Comparison of ENCODE assay signal across 14 cellular contexts in the genomic region with DNA sequence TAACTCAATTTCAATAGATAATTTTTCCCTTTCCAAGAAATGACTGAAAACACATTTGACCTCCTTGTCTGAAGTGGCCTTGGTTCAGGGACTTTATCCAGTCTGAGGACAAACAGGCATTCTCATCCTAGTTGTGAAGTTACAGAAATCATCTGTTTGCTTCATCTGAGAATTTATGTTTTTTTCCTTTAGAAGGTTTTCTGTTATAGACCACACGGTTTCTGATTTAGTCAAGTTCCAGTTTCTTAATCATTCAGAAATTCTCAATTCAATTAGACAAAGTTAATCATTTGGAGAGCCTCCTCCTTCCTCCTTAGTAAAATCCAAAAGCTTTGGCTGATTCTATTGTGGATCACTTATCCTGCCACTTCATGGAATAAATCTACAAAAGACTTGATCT.
DNase-seq lines count a peak whose midpoint lies in the region; ATAC-seq and TF ChIP-seq lines count a peak whose summit lies in the region.
"Had no signal": no experiment of that assay in that cellular context is flagged by ENCODE, and none has a peak within 500 bp of the region (broad histone marks: within the 10 kb centered on the region; RNA-seq: fewer than 3 reads in every experiment).

No MANE protein-coding gene starts in this region.

- no peak for TF ChIP-seq CTCF in GM13977 (IDR thresholded peaks at IDR 0.05; ENCODE audit: extremely low read depth, insufficient read depth, missing control alignments)

- peaks cover 3% of the 10 kb centered on the region for H3K36me3 Mint-ChIP-seq in activated naive CD4-positive, alpha-beta T cell treated with anti-CD3 and anti-CD28 coated beads, Interleukin-2, amount 50 U/mL, for 24 hours

- H3K4me3 Mint-ChIP-seq in activated naive CD4-positive, alpha-beta T cell treated with anti-CD3 and anti-CD28 coated beads, Interleukin-2, amount 50 U/mL, for 24 hours, result peak overlapping the region; percentile 68
- peak overlapping the region; percentile 55 to 67 for H3K4me3 Mint-ChIP-seq in stimulated activated naive CD8-positive, alpha-beta T cell treated with anti-CD3 and anti-CD28 coated beads, Interleukin-15, amount 100 ng/mL, for 72 hours

- no peak for DNase-seq in activated naive CD4-positive, alpha-beta T cell (lab: John Stamatoyannopoulos, UW)
- no peak for DNase-seq in stimulated activated naive CD8-positive, alpha-beta T cell treated with anti-CD3 and anti-CD28 coated beads, Interleukin-15, amount 100 ng/mL, for 72 hours
- DNase-seq in NCI-H345 (lab: John Stamatoyannopoulos, UW) (no peak), GM13977 (ENCODE audit: low spot score) (no peak), superior temporal gyrus (ENCODE audit: extremely low spot score) (no peak)
- DNase-seq: amygdala; NCI-H510A treated with DMSO at 0.1 percent for 48 hours; Peyer's patch; right lobe of liver; stimulated activated CD4-positive, alpha-beta T cell treated with anti-CD3 and anti-CD28 coated beads, Interleukin-4, amount 100 ng/mL, for 1 hour; stimulated activated naive CD4-positive, alpha-beta T cell had no signal

- peaks cover 65% of the 10 kb centered on the region for H3K4me1 Mint-ChIP-seq in activated naive CD4-positive, alpha-beta T cell treated with anti-CD3 and anti-CD28 coated beads, Interleukin-2, amount 50 U/mL, for 24 hours
- peaks cover 52% of the 10 kb centered on the region for H3K4me1 Mint-ChIP-seq in stimulated activated naive CD8-positive, alpha-beta T cell treated with anti-CD3 and anti-CD28 coated beads, Interleukin-15, amount 100 ng/mL, for 72 hours

- ATAC-seq in HG02623 (IDR thresholded peaks at IDR 0.05; ENCODE audit: unreplicated experiment) (peak; percentile 44), HG03439 (IDR thresholded peaks at IDR 0.05; ENCODE audit: unreplicated experiment) (peak; percentile 63)
- ATAC-seq in stimulated activated naive CD8-positive, alpha-beta T cell treated with anti-CD3 and anti-CD28 coated beads, Interleukin-15, amount 100 ng/mL, for 72 hours, result peak; percentile 49
- ATAC-seq: right lobe of liver had no signal

- in situ Hi-C loops in GM13977 (cut with MboI; ENCODE audit: low pct_unique_long_range_greater_than_20kb, low sequenced_read_pairs, unreplicated experiment), result no loop called here

- H3K27me3 Mint-ChIP-seq in activated naive CD4-positive, alpha-beta T cell treated with anti-CD3 and anti-CD28 coated beads, Interleukin-2, amount 50 U/mL, for 24 hours, result no peaks in the 10 kb centered on the region
- H3K27me3 Mint-ChIP-seq in stimulated activated naive CD8-positive, alpha-beta T cell treated with anti-CD3 and anti-CD28 coated beads, Interleukin-15, amount 100 ng/mL, for 72 hours, result no peaks in the 10 kb centered on the region

- H3K9me3 Mint-ChIP-seq in activated naive CD4-positive, alpha-beta T cell treated with anti-CD3 and anti-CD28 coated beads, Interleukin-2, amount 50 U/mL, for 24 hours, result peaks cover 9% of the 10 kb centered on the region
- H3K9me3 Mint-ChIP-seq in stimulated activated naive CD8-positive, alpha-beta T cell treated with anti-CD3 and anti-CD28 coated beads, Interleukin-15, amount 100 ng/mL, for 72 hours, result peaks cover 6 to 13% of the 10 kb centered on the region in 2 donors

- peak overlapping the region; percentile 94 for H3K27ac Mint-ChIP-seq in activated naive CD4-positive, alpha-beta T cell treated with anti-CD3 and anti-CD28 coated beads, Interleukin-2, amount 50 U/mL, for 24 hours
- peak overlapping the region; percentile 37 to 94 for H3K27ac Mint-ChIP-seq in stimulated activated naive CD8-positive, alpha-beta T cell treated with anti-CD3 and anti-CD28 coated beads, Interleukin-15, amount 100 ng/mL, for 72 hours
